13 cellular contexts compared by ENCODE assay signal in genomic region chr14:42214981-42215491, GRCh38.
DNase-seq lines count a peak whose midpoint lies in the region; ATAC-seq and TF ChIP-seq lines count a peak whose summit lies in the region.
"Had no signal": no experiment of that assay in that cellular context is flagged by ENCODE, and none has a peak within 500 bp of the region (broad histone marks: within the 10 kb centered on the region; RNA-seq: fewer than 3 reads in every experiment).

No MANE protein-coding gene starts in this region.

- no peak for TF ChIP-seq POLR2A in lower leg skin (IDR thresholded peaks at IDR 0.05)

- peak; percentile 33 for DNase-seq in AG04449 (ENCODE audit: low read depth, low spot score)
- DNase-seq in HT1080 (ENCODE audit: low read depth), result peak; percentile 95
- DNase-seq in astrocyte of the spinal cord (ENCODE audit: low read depth, low spot score), result peak; percentile 81
- DNase-seq in lower leg skin (ENCODE audit: low spot score in 2 of 2), result peak; percentile 32 to 81
- DNase-seq in activated CD4-positive, alpha-beta T cell treated with anti-CD3 and anti-CD28 coated beads, Interleukin-2, amount 50 U/mL, for 1 hour, result no peak
- no peak for DNase-seq in GF-D8 (lab: John Stamatoyannopoulos, UW)
- DNase-seq: adrenal gland, NCI-H446 treated with DMSO at 0.1 percent for 48 hours, testis, WERI-Rb-1 had no signal

- no peak overlapping the region for H3K4me3 ChIP-seq in AG04449 (ENCODE audit: low read depth, low read length)
- no peak overlapping the region for H3K4me3 ChIP-seq in astrocyte of the spinal cord (ENCODE audit: low read depth, low read length)
- no peak overlapping the region for H3K4me3 ChIP-seq in lower leg skin (ENCODE audit: low read depth, poor library complexity, severe bottlenecking)
- H3K4me3 ChIP-seq: adrenal gland, skin epidermis, testis had no signal

- intact Hi-C loops in lower leg skin (cut with DNase I; ENCODE audit: low total_unique reads), result no loop called here

- POLR2A ChIA-PET in AG04449 (lab: Yijun Ruan, JAX), result no interaction called here

- CTCF ChIA-PET in AG04449 (lab: Yijun Ruan, JAX), result interaction anchor here (1.0 to 3.3 kb wide), 3 partner anchors 9 to 105 kb away, joined by 3 to 8 read pairs (median 3); no protein-coding TSS in a partner anchor

- ATAC-seq in GM18519 (IDR thresholded peaks at IDR 0.05; ENCODE audit: low FRiP score, unreplicated experiment) (no peak), GM21576 (IDR thresholded peaks at IDR 0.05; ENCODE audit: unreplicated experiment) (no peak)

- in situ Hi-C loops in astrocyte of the spinal cord (cut with HindIII; ENCODE audit: low sequenced_read_pairs), result no loop called here

- no peak for TF ChIP-seq CTCF in AG04449 (IDR thresholded peaks at IDR 0.05; ENCODE audit: insufficient read depth, low read length, missing control alignments)
- TF ChIP-seq CTCF in astrocyte of the spinal cord (IDR thresholded peaks at IDR 0.05; ENCODE audit: low read depth, low read length), result no peak
- no peak for TF ChIP-seq CTCF in lower leg skin (IDR thresholded peaks at IDR 0.05)

Comparison
In these comparisons a context has a peak if more than half of its experiments do, and no peak if none do; other contexts are left out.
1. DNase-seq: peak in AG04449 (single experiment), HT1080 (single experiment), astrocyte of the spinal cord (single experiment) and lower leg skin (2 of 2); none in activated CD4-positive, alpha-beta T cell treated with anti-CD3 and anti-CD28 coated beads, Interleukin-2, amount 50 U/mL, for 1 hour (single experiment) and GF-D8 (single experiment).